ENCODE assay signal across 13 cellular contexts in genomic region chr4:152464030-152464823, GRCh38.
DNase-seq lines count a peak whose midpoint lies in the region; ATAC-seq, FAIRE-seq and TF ChIP-seq lines count a peak whose summit lies in the region.
"Had no signal": no experiment of that assay in that cellular context is flagged by ENCODE, and none has a peak within 500 bp of the region (broad histone marks: within the 10 kb centered on the region; RNA-seq: fewer than 3 reads in every experiment).

No MANE protein-coding gene starts in this region.

- peak overlapping the region; percentile 19; the same call in 1 of the 2 replicates for H3K9ac ChIP-seq in DND-41 (ENCODE audit: low read depth, low read length)

- no peaks in the 10 kb centered on the region for H3K27me3 ChIP-seq in DND-41 (ENCODE audit: insufficient read depth, low read length, poor library complexity)
- no peaks in the 10 kb centered on the region for H3K27me3 ChIP-seq in naive thymus-derived CD4-positive, alpha-beta T cell (ENCODE audit: control insufficient read depth in 2 of 2, insufficient read depth in 2 of 2, low read length in 2 of 2)
- no peaks in the 10 kb centered on the region for H3K27me3 ChIP-seq in transverse colon
- H3K27me3 ChIP-seq: right lobe of liver had no signal

- no peak for TF ChIP-seq EP300 in transverse colon (IDR thresholded peaks at IDR 0.05; ENCODE audit: low read depth)

- H3K4me1 ChIP-seq in DND-41 (ENCODE audit: insufficient read depth, low read length) (peaks cover 53% of the 10 kb centered on the region), transverse colon (peaks cover 0 to 42% (median 17%) of the 10 kb centered on the region in 4 donors)
- H3K4me1 ChIP-seq in naive thymus-derived CD4-positive, alpha-beta T cell (ENCODE audit: control insufficient read depth in 2 of 2, insufficient read depth in 2 of 2, low read length in 2 of 2) = peaks cover 2 to 12% of the 10 kb centered on the region in 2 donors

- peaks cover 10% of the 10 kb centered on the region; the same call in 1 of the 2 replicates for H4K20me1 ChIP-seq in DND-41 (ENCODE audit: insufficient read depth, low read length)

- TF ChIP-seq CTCF in DND-41 (IDR thresholded peaks at IDR 0.05; ENCODE audit: borderline replicate concordance, extremely low read depth, low read length, poor library complexity, severe bottlenecking) (no peak), transverse colon (IDR thresholded peaks at IDR 0.05) (no peak)

- TF ChIP-seq POLR2A in transverse colon (IDR thresholded peaks at IDR 0.05) = no peak

- no peak for FAIRE-seq in RCC 7860 (lab: Jason Lieb, UNC)
- FAIRE-seq: urothelium cell line had no signal

- POLR2A ChIA-PET in activated CD4-positive, alpha-beta memory T cell treated with anti-CD3 and anti-CD28 coated beads, Interleukin-2, amount 10 ng/mL, durations not matched to agents 7 days and 5 days (lab: Charles Lee) = interaction anchor here (0.7 to 1.1 kb wide), 2 partner anchors 72 to 315 kb away, joined by 3 read pairs; partner anchors contain the start of genes ARFIP1, FBXW7 and TIGD4
- POLR2A ChIA-PET in naive thymus-derived CD4-positive, alpha-beta T cell (lab: Charles Lee) = no interaction called here

- no peaks in the 10 kb centered on the region for H3K9me3 ChIP-seq in DND-41 (ENCODE audit: insufficient read depth, low read length, severe bottlenecking)
- H3K9me3 ChIP-seq in naive thymus-derived CD4-positive, alpha-beta T cell (ENCODE audit: control insufficient read depth in 2 of 3, low read length in 3 of 3) = no peaks in the 10 kb centered on the region
- H3K9me3 ChIP-seq in transverse colon = no peaks in the 10 kb centered on the region
- H3K9me3 ChIP-seq: right lobe of liver had no signal

- ATAC-seq in DND-41 (ENCODE audit: insufficient read depth, low read depth) = peak; percentile 68
- ATAC-seq in naive thymus-derived CD4-positive, alpha-beta T cell = peak; percentile 18
- no peak for ATAC-seq in HG02759 (IDR thresholded peaks at IDR 0.05; ENCODE audit: unreplicated experiment)
- ATAC-seq: activated CD4-positive, CD25-positive, alpha-beta regulatory T cell treated with anti-CD3 and anti-CD28 coated beads, Interleukin-2, amount 50 U/mL, for 24 hours; right lobe of liver had no signal

- WGBS in transverse colon (ENCODE audit: low coverage in 1 of 2), 2 donors = 64 to 68% methylated on average over 5 of the region's 5 CpGs

- peaks cover 4% of the 10 kb centered on the region for H3K9me3 Mint-ChIP-seq in activated CD4-positive, alpha-beta memory T cell treated with anti-CD3 and anti-CD28 coated beads, Interleukin-2, amount 10 ng/mL, durations not matched to agents 7 days and 5 days
- H3K9me3 Mint-ChIP-seq in naive thymus-derived CD4-positive, alpha-beta T cell = peaks cover 0 to 6% (median 0%) of the 10 kb centered on the region in 11 donors

- CTCF ChIA-PET in activated CD4-positive, alpha-beta memory T cell treated with anti-CD3 and anti-CD28 coated beads, Interleukin-2, amount 10 ng/mL, durations not matched to agents 7 days and 5 days (lab: Charles Lee) = interaction anchor here (0.6 kb wide), 1 partner anchor 22 kb away, joined by 3 read pairs; no protein-coding TSS in a partner anchor
- CTCF ChIA-PET in naive thymus-derived CD4-positive, alpha-beta T cell (lab: Charles Lee) = interaction anchor here (1.1 to 1.2 kb wide), 2 partner anchors 25 to 176 kb away, joined by 4 to 6 read pairs; no protein-coding TSS in a partner anchor

- peak overlapping the region; percentile 50 for H3K27ac ChIP-seq in DND-41 (ENCODE audit: low read length)
- no peak overlapping the region for H3K27ac ChIP-seq in naive thymus-derived CD4-positive, alpha-beta T cell (ENCODE audit: low read depth, low read length)
- no peak overlapping the region for H3K27ac ChIP-seq in transverse colon
- H3K27ac ChIP-seq: right lobe of liver had no signal

- peaks cover 51% of the 10 kb centered on the region for H3K79me2 ChIP-seq in DND-41 (ENCODE audit: insufficient read depth, low read length)

- no peak overlapping the region for H3K4me3 Mint-ChIP-seq in activated CD4-positive, alpha-beta memory T cell treated with anti-CD3 and anti-CD28 coated beads, Interleukin-2, amount 10 ng/mL, durations not matched to agents 7 days and 5 days
- peak overlapping the region in 9 of 10 donors; percentile 22 to 76 (median 57) for H3K4me3 Mint-ChIP-seq in naive thymus-derived CD4-positive, alpha-beta T cell

- no peaks in the 10 kb centered on the region for H3K27me3 Mint-ChIP-seq in activated CD4-positive, alpha-beta memory T cell treated with anti-CD3 and anti-CD28 coated beads, Interleukin-2, amount 10 ng/mL, durations not matched to agents 7 days and 5 days
- no peaks in the 10 kb centered on the region for H3K27me3 Mint-ChIP-seq in naive thymus-derived CD4-positive, alpha-beta T cell

- H3K4me2 ChIP-seq in DND-41 (ENCODE audit: insufficient read depth, low read length) = peak overlapping the region; percentile 36; the same call in 1 of the 2 replicates

- no peak overlapping the region for H2AFZ ChIP-seq in DND-41 (ENCODE audit: low read depth, low read length)

- DNase-seq in DND-41 (peak; percentile 19), NAMALWA (ENCODE audit: low spot score) (peak; percentile 26), NCI-H2227 (lab: John Stamatoyannopoulos, UW; ENCODE audit: unreplicated experiment) (no peak), transverse colon (no peak), RCC 7860 (ENCODE audit: low spot score) (no peak)
- no peak for DNase-seq in activated CD4-positive, alpha-beta memory T cell treated with anti-CD3 and anti-CD28 coated beads, Interleukin-2, amount 10 ng/mL, durations not matched to agents 7 days and 5 days
- DNase-seq in naive thymus-derived CD4-positive, alpha-beta T cell = peak in 4 of 9 donors; percentile 3 to 13 (median 8)
- DNase-seq: amniotic stem cell, NCI-H1436 treated with DMSO at 0.1 percent for 48 hours, right lobe of liver had no signal

- peak overlapping the region; percentile 53 for H3K27ac Mint-ChIP-seq in activated CD4-positive, alpha-beta memory T cell treated with anti-CD3 and anti-CD28 coated beads, Interleukin-2, amount 10 ng/mL, durations not matched to agents 7 days and 5 days
- peak overlapping the region in 8 of 9 donors; percentile 10 to 76 (median 55) for H3K27ac Mint-ChIP-seq in naive thymus-derived CD4-positive, alpha-beta T cell

- no peak overlapping the region; a peak in 1 of 4 replicates for H3K4me3 ChIP-seq in DND-41 (ENCODE audit: low read depth in 1 of 2, low read length in 2 of 2)
- no peak overlapping the region for H3K4me3 ChIP-seq in naive thymus-derived CD4-positive, alpha-beta T cell (ENCODE audit: low read length)
- H3K4me3 ChIP-seq in transverse colon = no peak overlapping the region
- H3K4me3 ChIP-seq: right lobe of liver had no signal

- in situ Hi-C loops in transverse colon (cut with MboI; ENCODE audit: low pct_ligation_motif_present in 1 of 4, low pct_unique_long_range_greater_than_20kb in 1 of 4, low sequenced_read_pairs in 3 of 4) = no loop called here

- no peaks in the 10 kb centered on the region for H3K36me3 ChIP-seq in DND-41 (ENCODE audit: insufficient read depth, low read length)
- no peaks in the 10 kb centered on the region for H3K36me3 ChIP-seq in naive thymus-derived CD4-positive, alpha-beta T cell (ENCODE audit: control insufficient read depth in 2 of 3, insufficient read depth in 3 of 3, low read length in 3 of 3)
- H3K36me3 ChIP-seq in transverse colon = no peaks in the 10 kb centered on the region
- H3K36me3 ChIP-seq: right lobe of liver had no signal

- peaks cover 27% of the 10 kb centered on the region for H3K36me3 Mint-ChIP-seq in activated CD4-positive, alpha-beta memory T cell treated with anti-CD3 and anti-CD28 coated beads, Interleukin-2, amount 10 ng/mL, durations not matched to agents 7 days and 5 days (ENCODE audit: low read depth)
- H3K36me3 Mint-ChIP-seq in naive thymus-derived CD4-positive, alpha-beta T cell = peaks cover 0 to 21% (median 6%) of the 10 kb centered on the region in 5 donors

- intact Hi-C loops in naive thymus-derived CD4-positive, alpha-beta T cell (cut with micrococcal nuclease) = no loop called here
- intact Hi-C loops in transverse colon (cut with DNase I; ENCODE audit: low total_unique reads) = no loop called here

- H3K4me1 Mint-ChIP-seq in activated CD4-positive, alpha-beta memory T cell treated with anti-CD3 and anti-CD28 coated beads, Interleukin-2, amount 10 ng/mL, durations not matched to agents 7 days and 5 days = peaks cover 53% of the 10 kb centered on the region
- peaks cover 41 to 63% (median 52%) of the 10 kb centered on the region in 7 donors for H3K4me1 Mint-ChIP-seq in naive thymus-derived CD4-positive, alpha-beta T cell

Comparison
In these comparisons a context has a peak if more than half of its experiments do, and no peak if none do; other contexts are left out.
1. DNase-seq: peak in DND-41 (single experiment) and NAMALWA (single experiment); none in activated CD4-positive, alpha-beta memory T cell treated with anti-CD3 and anti-CD28 coated beads, Interleukin-2, amount 10 ng/mL, durations not matched to agents 7 days and 5 days (single experiment), NCI-H2227 (single experiment), transverse colon (single experiment) and RCC 7860 (single experiment).